Comparison of ENCODE assay signal across 8 cellular contexts in the genomic region with DNA sequence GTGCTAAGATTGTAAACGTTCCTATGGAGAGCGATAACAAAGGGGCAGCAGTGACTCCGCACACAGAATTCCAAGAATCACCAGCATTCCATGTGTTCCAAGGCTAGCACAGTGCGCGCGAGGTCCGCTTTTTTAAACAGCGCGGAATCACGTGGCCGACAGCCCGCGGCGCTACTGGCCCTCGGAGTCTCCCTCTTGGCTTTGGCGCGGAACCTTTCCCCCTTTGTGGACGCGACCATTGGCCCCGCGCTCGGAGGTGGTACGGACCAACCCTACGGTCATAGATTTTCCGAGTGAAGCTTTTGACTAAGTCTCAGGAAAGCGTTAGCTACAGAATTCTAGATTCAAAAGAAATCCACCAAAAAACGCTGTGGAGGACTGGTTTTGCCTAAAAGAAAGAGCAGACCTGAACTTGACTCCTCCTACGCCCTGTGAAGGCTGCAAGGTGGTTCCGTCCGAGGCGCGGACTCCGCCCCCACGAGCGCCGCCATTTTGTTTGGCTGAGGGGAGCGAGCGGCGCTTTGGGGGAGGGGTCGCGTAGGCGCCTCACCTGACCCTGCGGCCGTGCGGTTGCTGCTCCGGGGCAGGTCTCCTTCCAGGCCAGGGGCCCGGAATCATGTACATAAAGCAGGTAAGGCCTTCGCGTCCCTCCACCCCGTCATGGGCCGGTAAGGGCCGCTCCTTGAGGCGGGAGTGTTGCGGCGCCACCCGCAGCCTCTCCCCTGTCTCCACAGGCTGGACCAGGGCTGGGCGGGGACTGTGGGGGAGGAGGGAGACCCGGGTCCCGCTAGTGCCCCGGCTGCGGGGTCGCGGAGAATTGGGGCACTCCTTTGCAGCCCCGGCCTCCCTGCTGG. TPM values are rescaled to one million over a fixed set of nuclear protein-coding genes. Genes with fewer than 3 reads are reported as not detected.
DNase-seq lines count a peak whose midpoint lies in the region; TF ChIP-seq lines count a peak whose summit lies in the region.

TSS of gene SMC3 (plus strand) at position 495 of the 854 bp plus-strand sequence. CDS start at position 617, 122 bp downstream.

- H3K4me3 ChIP-seq in HAP-1 (peak within 1 kb of the TSS; percentile 98), MM.1S (ENCODE audit: low read length) (peak within 1 kb of the TSS; percentile 95), SJCRH30 (peak within 1 kb of the TSS; percentile 94), foreskin fibroblast (ENCODE audit: low read depth in 1 of 2, low read length in 2 of 2) (peak within 1 kb of the TSS; percentile 71 to 80), stomach smooth muscle (ENCODE audit: low read length in 2 of 2) (peak within 1 kb of the TSS; percentile 88 to 91)

- H3K36me3 ChIP-seq in HAP-1 (replicated peaks): peaks cover 30% of the 10 kb centered on the region
- peaks cover 9% of the 10 kb centered on the region; the same call in 1 of the 2 replicates for H3K36me3 ChIP-seq in MM.1S (replicated peaks; ENCODE audit: insufficient read depth, low read length)
- peaks cover 23% of the 10 kb centered on the region for H3K36me3 ChIP-seq in SJCRH30
- peaks cover 0 to 6% of the 10 kb centered on the region in 2 donors for H3K36me3 ChIP-seq in stomach smooth muscle (ENCODE audit: control insufficient read depth in 2 of 2, insufficient read depth in 2 of 2, low read length in 2 of 2)

- H3K79me2 ChIP-seq in MM.1S (ENCODE audit: low read length): peaks cover 50% of the 10 kb centered on the region

- no peaks in the 10 kb centered on the region for H3K9me3 Mint-ChIP-seq in neural crest cell

- H3K4me3 Mint-ChIP-seq in neural crest cell: peak within 1 kb of the TSS; percentile 99

- peaks cover 38% of the 10 kb centered on the region for H3K4me1 Mint-ChIP-seq in neural crest cell

- peaks cover 6% of the 10 kb centered on the region for H3K27me3 Mint-ChIP-seq in neural crest cell (ENCODE audit: low read depth)

- peak; percentile 10; the same call in 1 of the 2 replicates for TF ChIP-seq CTCF in MM.1S (IDR thresholded peaks at IDR 0.05; ENCODE audit: low read length)
- no peak for TF ChIP-seq CTCF in foreskin fibroblast (IDR thresholded peaks at IDR 0.05; ENCODE audit: low read depth, low read length)
- TF ChIP-seq CTCF in neural crest cell (conservative IDR thresholded peaks at IDR 0.05): no peak

- peak within 1 kb of the TSS; percentile 100 for H3K27ac Mint-ChIP-seq in neural crest cell (ENCODE audit: unreplicated experiment)

- H3K9me3 ChIP-seq in HAP-1 (no peaks in the 10 kb centered on the region), MM.1S (replicated peaks; ENCODE audit: insufficient read depth, low read length) (no peaks in the 10 kb centered on the region), SJCRH30 (replicated peaks) (no peaks in the 10 kb centered on the region), stomach smooth muscle (ENCODE audit: control insufficient read depth in 2 of 2, low read length in 2 of 2) (no peaks in the 10 kb centered on the region)

- H4K20me1 ChIP-seq in MM.1S (ENCODE audit: insufficient read depth, low read length): peaks cover 15% of the 10 kb centered on the region

- no peaks in the 10 kb centered on the region for H3K9me2 ChIP-seq in MM.1S (replicated peaks; ENCODE audit: insufficient read depth, low read length)

- H3K4me2 ChIP-seq in MM.1S (ENCODE audit: low read depth, low read length): peak within 1 kb of the TSS; percentile 95

- H3K4me1 ChIP-seq in HAP-1: peaks cover 26% of the 10 kb centered on the region
- H3K4me1 ChIP-seq in MM.1S (ENCODE audit: low read length): peaks cover 27% of the 10 kb centered on the region
- H3K4me1 ChIP-seq in SJCRH30: peaks cover 9% of the 10 kb centered on the region
- H3K4me1 ChIP-seq in stomach smooth muscle (ENCODE audit: control insufficient read depth, insufficient read depth, low read length): peaks cover 19% of the 10 kb centered on the region

- peak within 1 kb of the TSS; percentile 96 for H2AFZ ChIP-seq in MM.1S (ENCODE audit: low read length)

- H3F3A ChIP-seq in MM.1S (ENCODE audit: insufficient read depth, low read length): peaks cover 4% of the 10 kb centered on the region; the same call in 1 of the 2 replicates

- H3K9ac ChIP-seq in MM.1S (ENCODE audit: low read length): peak within 1 kb of the TSS; percentile 96
- H3K9ac ChIP-seq in stomach smooth muscle (ENCODE audit: low read length in 2 of 2): peak within 1 kb of the TSS; percentile 78 to 85

- in situ Hi-C loops in G401 (cut with HindIII; ENCODE audit: low sequenced_read_pairs) (no loop called here), HAP-1 (cut with MboI; ENCODE audit: low sequenced_read_pairs) (loop anchor here (25.0 kb wide), 1 partner anchor 430 kb away; no protein-coding TSS in a partner anchor)

- H3K27me3 ChIP-seq in HAP-1 (ENCODE audit: low read depth) (peaks cover 7% of the 10 kb centered on the region), MM.1S (replicated peaks; ENCODE audit: insufficient read depth, low read length) (no peaks in the 10 kb centered on the region), SJCRH30 (no peaks in the 10 kb centered on the region), stomach smooth muscle (ENCODE audit: control insufficient read depth in 1 of 2, insufficient read depth in 2 of 2, low read length in 2 of 2) (peaks cover 0 to 3% of the 10 kb centered on the region in 2 donors)

- H3K27ac ChIP-seq in MM.1S (ENCODE audit: low read length) (peak within 1 kb of the TSS; percentile 89), SJCRH30 (peak within 1 kb of the TSS; percentile 99), stomach smooth muscle (ENCODE audit: low read length) (peak within 1 kb of the TSS; percentile 82)

- H3K36me3 Mint-ChIP-seq in neural crest cell (ENCODE audit: low read depth): no peaks in the 10 kb centered on the region

- DNase-seq in G401 (ENCODE audit: low spot score) (peak; percentile 94), HAP-1 (ENCODE audit: low spot score in 2 of 2) (peak; percentile 92 to 96), MM.1S (peak; percentile 90), SJCRH30 (peak; percentile 97 to 99), foreskin fibroblast (peak; percentile 95 to 98), neural crest cell (ENCODE audit: low read depth, low spot score) (peak; percentile 92)
- peak; percentile 83 for DNase-seq in activated gamma-delta T cell treated with anti-CD3 and anti-CD28 coated beads, Interleukin-2, amount 50 U/mL, for 16 hours (ENCODE audit: low read depth)

RNA-seq across cellular contexts. Expression of gene SMC3, which starts in this region (rescaled TPM):
- 38.5 and 57.7 TPM in 2 replicates for total RNA-seq in G401 (2014; rRNA removed; shearing (Covaris generic))
- 96.8 and 107 TPM in 2 replicates for total RNA-seq in SJCRH30 (2014; rRNA removed; shearing (Covaris generic))
- total RNA-seq in neural crest cell: 87.8 and 89.5 TPM in 2 replicates

Comparison
In these comparisons a context has a peak if more than half of its experiments do, and no peak if none do; other contexts are left out.
1. Peak in every context shown above with its lines: DNase-seq, H3K4me3 ChIP-seq and H3K27ac ChIP-seq.